In the genomic region with DNA sequence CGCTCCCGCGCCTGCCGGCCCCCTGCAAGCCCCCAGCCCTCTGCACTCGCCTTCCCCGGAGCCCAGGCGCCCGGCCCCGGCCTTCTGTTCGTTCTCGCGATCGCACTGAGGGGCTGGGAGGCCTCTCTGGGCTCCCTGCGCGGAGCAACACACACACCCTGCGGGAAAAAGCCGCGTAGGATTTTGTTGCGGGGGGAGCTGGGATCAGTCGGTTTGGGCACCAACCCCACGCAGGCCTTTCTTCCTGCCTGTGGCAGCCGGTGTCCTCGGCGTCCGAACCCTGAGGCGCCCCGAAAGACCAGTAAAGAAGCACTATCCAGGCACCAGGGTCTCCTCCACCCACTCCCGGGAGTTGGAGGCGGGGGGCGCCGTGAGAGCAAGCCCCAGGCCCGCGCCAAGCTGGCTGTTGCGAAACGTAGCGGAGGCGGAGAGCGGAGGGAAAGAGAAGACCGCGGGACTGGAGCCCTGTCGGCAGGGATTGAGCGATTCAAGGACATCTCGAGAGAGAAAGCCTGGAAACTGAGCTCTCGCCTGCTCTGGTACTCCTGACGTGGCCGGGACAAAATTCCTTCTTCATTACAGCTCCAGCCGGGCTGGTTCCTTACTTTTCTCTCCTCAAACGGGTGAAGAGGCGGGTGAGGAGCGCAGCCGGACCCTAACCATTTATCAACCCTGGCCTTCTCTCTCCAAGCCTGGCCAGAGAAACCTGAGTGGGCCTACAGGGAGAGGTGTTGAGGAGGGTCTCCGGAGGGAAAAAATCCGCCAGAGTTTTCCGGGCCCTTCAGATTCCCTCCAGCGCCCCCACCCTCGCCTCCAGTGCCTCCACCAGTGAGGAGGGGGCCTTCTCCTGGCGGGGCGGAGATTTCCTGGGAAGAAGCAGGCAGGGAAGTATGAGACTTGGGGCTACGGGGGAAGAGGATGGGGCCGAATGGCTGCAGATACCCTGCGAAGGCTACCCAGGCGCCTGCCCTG, we compare ENCODE assay signal across 1 cellular context.
TF ChIP-seq lines count a peak whose summit lies in the region.

No MANE protein-coding gene starts in this region.

TF ChIP-seq in H1, 55 proteins besides CTCF, POLR2A, EP300 and RAD21:
- TF ChIP-seq RNF2 (IDR thresholded peaks at IDR 0.05; ENCODE audit: borderline replicate concordance, low read depth, low read length, missing control alignments, poor library complexity, severe bottlenecking), result peak; percentile 98
- no peak for TF ChIP-seq ATF2 (IDR thresholded peaks at IDR 0.05; ENCODE audit: low read length)
- TF ChIP-seq GABPA (IDR thresholded peaks at IDR 0.05; ENCODE audit: borderline replicate concordance, insufficient read depth, low read length), result no peak
- no peak for TF ChIP-seq ZNF274 (IDR thresholded peaks at IDR 0.05; ENCODE audit: borderline replicate concordance, extremely low read depth, low read length)
- no peak for TF ChIP-seq TEAD4 (IDR thresholded peaks at IDR 0.05; ENCODE audit: low read depth, low read length)
- TF ChIP-seq SP4 (IDR thresholded peaks at IDR 0.05; ENCODE audit: low read length), result no peak
- TF ChIP-seq USF2 (IDR thresholded peaks at IDR 0.05; ENCODE audit: low read length), result no peak
- TF ChIP-seq CTBP2 (IDR thresholded peaks at IDR 0.05; ENCODE audit: borderline replicate concordance, insufficient read depth, insufficient read length, low read length), result peak; percentile 60
- no peak for TF ChIP-seq POU5F1 (IDR thresholded peaks at IDR 0.05; ENCODE audit: low read depth, low read length)
- TF ChIP-seq RBBP5 (IDR thresholded peaks at IDR 0.05; ENCODE audit: borderline replicate concordance, low read depth, low read length), result no peak
- TF ChIP-seq FOSL1 (IDR thresholded peaks at IDR 0.05; ENCODE audit: insufficient read depth, low read depth, low read length), result no peak
- TF ChIP-seq RFX5 (IDR thresholded peaks at IDR 0.05; ENCODE audit: borderline replicate concordance, low read depth, low read length), result no peak
- no peak for TF ChIP-seq BCL11A (IDR thresholded peaks at IDR 0.05; ENCODE audit: low read depth in 2 of 2, low read length in 2 of 2)
- no peak for TF ChIP-seq BRCA1 (IDR thresholded peaks at IDR 0.05; ENCODE audit: low read depth, low read length)
- TF ChIP-seq SIRT6 (IDR thresholded peaks at IDR 0.05; ENCODE audit: low read length), result no peak
- TF ChIP-seq SUZ12 (IDR thresholded peaks at IDR 0.05; ENCODE audit: low read length), result peak; percentile 99
- TF ChIP-seq SRF (IDR thresholded peaks at IDR 0.05; ENCODE audit: low read depth, low read length), result no peak
- TF ChIP-seq ATF3 (IDR thresholded peaks at IDR 0.05; ENCODE audit: insufficient read depth, low read depth, low read length), result no peak
- no peak for TF ChIP-seq JUND (IDR thresholded peaks at IDR 0.05; ENCODE audit: low read length)
- TF ChIP-seq KDM1A (IDR thresholded peaks at IDR 0.05; ENCODE audit: borderline replicate concordance, low read length), result no peak
- no peak for TF ChIP-seq EGR1 (IDR thresholded peaks at IDR 0.05; ENCODE audit: borderline replicate concordance, low read depth, low read length)
- no peak for TF ChIP-seq CBX5 (IDR thresholded peaks at IDR 0.05; ENCODE audit: low read depth, low read length)
- TF ChIP-seq NRF1 (IDR thresholded peaks at IDR 0.05; ENCODE audit: low read depth, low read length), result no peak
- no peak for TF ChIP-seq SAP30 (IDR thresholded peaks at IDR 0.05; ENCODE audit: insufficient read depth, insufficient replicate concordance, low read length)
- TF ChIP-seq MAX (IDR thresholded peaks at IDR 0.05), result no peak
- TF ChIP-seq CBX8 (IDR thresholded peaks at IDR 0.05; ENCODE audit: borderline replicate concordance, low read depth, low read length), result peak; percentile 86; the same call in 1 of the 2 replicates
- TF ChIP-seq CEBPB (IDR thresholded peaks at IDR 0.05; ENCODE audit: low read depth, low read length), result peak; percentile 83
- no peak for TF ChIP-seq CHD1 (IDR thresholded peaks at IDR 0.05; ENCODE audit: low read depth, low read length)
- TF ChIP-seq TAF1 (IDR thresholded peaks at IDR 0.05; ENCODE audit: low read depth, low read length), result no peak
- no peak for TF ChIP-seq TCF12 (IDR thresholded peaks at IDR 0.05; ENCODE audit: low read depth, low read length)
- TF ChIP-seq ASH2L (IDR thresholded peaks at IDR 0.05; ENCODE audit: low read length), result no peak
- no peak for TF ChIP-seq CREB1 (IDR thresholded peaks at IDR 0.05)
- no peak for TF ChIP-seq SP1 (IDR thresholded peaks at IDR 0.05; ENCODE audit: low read depth, low read length)
- no peak for TF ChIP-seq RXRA (IDR thresholded peaks at IDR 0.05; ENCODE audit: insufficient read depth, low read depth, low read length)
- TF ChIP-seq HDAC6 (IDR thresholded peaks at IDR 0.05; ENCODE audit: low read depth, low read length), result no peak
- no peak for TF ChIP-seq SP2 (IDR thresholded peaks at IDR 0.05; ENCODE audit: low read length)
- no peak for TF ChIP-seq YY1 (IDR thresholded peaks at IDR 0.05; ENCODE audit: low read depth, low read length)
- TF ChIP-seq GTF2F1 (IDR thresholded peaks at IDR 0.05; ENCODE audit: borderline replicate concordance, low read depth, low read length), result no peak
- no peak for TF ChIP-seq SIX5 (IDR thresholded peaks at IDR 0.05; ENCODE audit: low read depth, low read length)
- no peak for TF ChIP-seq PHF8 (conservative IDR thresholded peaks at IDR 0.05; ENCODE audit: low read depth, low read length)
- no peak for TF ChIP-seq BACH1 (IDR thresholded peaks at IDR 0.05; ENCODE audit: low read length)
- TF ChIP-seq EZH2 (IDR thresholded peaks at IDR 0.05; ENCODE audit: low read depth, low read length, severe bottlenecking), result peak; percentile 98
